ENCODE assay signal across 19 cellular contexts in the genomic region with DNA sequence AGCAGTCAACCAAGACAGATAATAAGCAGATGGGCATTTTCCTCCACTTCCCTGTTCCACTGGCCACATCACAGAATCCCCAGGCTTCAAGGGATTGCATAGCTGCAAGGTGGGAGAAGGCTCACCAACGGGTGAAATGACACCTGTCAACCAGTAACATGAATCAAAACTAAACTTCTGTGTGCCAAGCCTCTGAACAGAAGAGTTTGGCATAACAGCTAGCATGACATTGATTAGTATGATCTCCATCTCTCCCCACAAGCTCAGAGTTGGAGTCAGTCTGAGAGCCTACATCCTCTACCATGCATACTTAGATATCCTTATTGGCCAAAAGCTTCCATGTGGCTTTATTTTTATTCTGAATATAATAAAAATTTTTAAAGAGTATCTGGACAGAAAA.
"Had no signal": no experiment of that assay in that cellular context is flagged by ENCODE, and none has a peak within 500 bp of the region (broad histone marks: within the 10 kb centered on the region; RNA-seq: fewer than 3 reads in every experiment).

No MANE protein-coding gene starts in this region.

- H3K4me1 Mint-ChIP-seq: nephron progenitor cell had no signal

- H3K9me3 ChIP-seq: heart left ventricle, psoas muscle, suprapubic skin, thyroid gland had no signal

- H3K27ac ChIP-seq: heart left ventricle, psoas muscle, suprapubic skin, thyroid gland had no signal

- H3K4me1 ChIP-seq: psoas muscle, suprapubic skin, thyroid gland had no signal

- H3K27ac Mint-ChIP-seq: nephron progenitor cell, type B pancreatic cell had no signal

- H3K36me3 ChIP-seq: heart left ventricle, suprapubic skin, thyroid gland had no signal

- H3K4me3 ChIP-seq: heart left ventricle, psoas muscle, skin epidermis, suprapubic skin, thyroid gland had no signal

- H3K9me3 Mint-ChIP-seq: type B pancreatic cell had no signal

- H3K4me3 Mint-ChIP-seq: naive thymus-derived CD4-positive, alpha-beta T cell; nephron progenitor cell; type B pancreatic cell had no signal

- ATAC-seq: naive thymus-derived CD4-positive, alpha-beta T cell; psoas muscle; sciatic nerve had no signal

- H3K27me3 ChIP-seq: suprapubic skin, thyroid gland had no signal

- H3K36me3 Mint-ChIP-seq: type B pancreatic cell had no signal

- DNase-seq: dermis blood vessel endothelial cell; erythroblast; foreskin melanocyte; hippocampal formation; kidney glomerular epithelial cell; mesendoderm; naive thymus-derived CD4-positive, alpha-beta T cell; nephron progenitor cell; psoas muscle; retina; stimulated activated CD4-positive, alpha-beta T cell treated with anti-CD3 and anti-CD28 coated beads, Interleukin-2, amount 100 ng/mL, for 24 hours; stimulated activated CD4-positive, alpha-beta T cell treated with anti-CD3 and anti-CD28 coated beads, Interleukin-4, amount 100 ng/mL, for 4 hours; stimulated activated naive CD4-positive, alpha-beta T cell; thyroid gland had no signal
